ENCODE assay signal across 1 cellular context in the genomic region with DNA sequence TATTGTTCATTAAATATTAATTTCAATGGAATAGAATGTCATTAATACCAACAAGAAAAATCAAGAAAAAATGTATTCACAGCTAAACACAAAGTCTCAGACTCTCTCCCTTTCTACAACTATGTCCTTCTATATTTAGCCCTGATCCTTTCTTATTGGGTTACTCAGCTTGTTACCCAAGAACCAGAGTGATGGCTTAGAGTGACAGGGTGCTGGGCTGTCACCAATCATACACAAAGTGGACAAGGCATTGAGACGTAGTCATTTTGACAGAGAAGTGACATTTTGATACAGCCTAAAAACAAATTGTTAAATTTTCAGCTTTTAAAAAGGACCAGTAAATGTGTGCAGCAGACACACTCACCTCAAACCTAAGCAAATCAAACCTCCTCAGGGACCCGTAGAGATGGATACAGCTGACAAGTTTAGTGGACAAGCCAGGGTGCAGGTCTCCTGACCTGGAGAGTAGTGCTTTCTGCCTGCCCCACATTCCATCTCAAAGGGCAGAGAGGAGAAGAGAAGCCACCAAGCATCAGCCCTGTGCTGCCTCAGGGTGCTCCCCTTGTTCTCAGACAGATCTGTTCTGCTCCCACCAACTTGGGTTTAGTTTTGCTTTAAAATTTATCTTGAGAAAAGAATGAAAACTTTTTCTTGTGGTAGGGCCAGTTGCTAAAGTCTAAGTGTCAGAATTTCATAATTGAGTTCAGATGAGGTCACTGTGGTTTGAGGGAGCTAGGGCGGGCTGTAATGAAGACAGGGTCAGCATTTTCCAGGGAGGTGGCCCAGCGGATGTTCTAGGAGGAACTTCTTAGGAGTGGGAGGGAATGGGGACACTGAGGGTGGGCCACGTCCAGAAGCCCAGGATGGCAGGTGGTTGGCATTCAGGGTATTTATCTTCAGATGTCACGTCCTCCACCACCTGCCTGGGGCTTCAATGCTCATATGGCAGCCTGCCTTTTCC.
TF ChIP-seq lines count a peak whose summit lies in the region.

No MANE protein-coding gene starts in this region.

TF ChIP-seq in K562, 482 proteins besides CTCF, POLR2A, EP300 and RAD21 (continued from another document and continues in another):
- TF ChIP-seq, protein P1, sequence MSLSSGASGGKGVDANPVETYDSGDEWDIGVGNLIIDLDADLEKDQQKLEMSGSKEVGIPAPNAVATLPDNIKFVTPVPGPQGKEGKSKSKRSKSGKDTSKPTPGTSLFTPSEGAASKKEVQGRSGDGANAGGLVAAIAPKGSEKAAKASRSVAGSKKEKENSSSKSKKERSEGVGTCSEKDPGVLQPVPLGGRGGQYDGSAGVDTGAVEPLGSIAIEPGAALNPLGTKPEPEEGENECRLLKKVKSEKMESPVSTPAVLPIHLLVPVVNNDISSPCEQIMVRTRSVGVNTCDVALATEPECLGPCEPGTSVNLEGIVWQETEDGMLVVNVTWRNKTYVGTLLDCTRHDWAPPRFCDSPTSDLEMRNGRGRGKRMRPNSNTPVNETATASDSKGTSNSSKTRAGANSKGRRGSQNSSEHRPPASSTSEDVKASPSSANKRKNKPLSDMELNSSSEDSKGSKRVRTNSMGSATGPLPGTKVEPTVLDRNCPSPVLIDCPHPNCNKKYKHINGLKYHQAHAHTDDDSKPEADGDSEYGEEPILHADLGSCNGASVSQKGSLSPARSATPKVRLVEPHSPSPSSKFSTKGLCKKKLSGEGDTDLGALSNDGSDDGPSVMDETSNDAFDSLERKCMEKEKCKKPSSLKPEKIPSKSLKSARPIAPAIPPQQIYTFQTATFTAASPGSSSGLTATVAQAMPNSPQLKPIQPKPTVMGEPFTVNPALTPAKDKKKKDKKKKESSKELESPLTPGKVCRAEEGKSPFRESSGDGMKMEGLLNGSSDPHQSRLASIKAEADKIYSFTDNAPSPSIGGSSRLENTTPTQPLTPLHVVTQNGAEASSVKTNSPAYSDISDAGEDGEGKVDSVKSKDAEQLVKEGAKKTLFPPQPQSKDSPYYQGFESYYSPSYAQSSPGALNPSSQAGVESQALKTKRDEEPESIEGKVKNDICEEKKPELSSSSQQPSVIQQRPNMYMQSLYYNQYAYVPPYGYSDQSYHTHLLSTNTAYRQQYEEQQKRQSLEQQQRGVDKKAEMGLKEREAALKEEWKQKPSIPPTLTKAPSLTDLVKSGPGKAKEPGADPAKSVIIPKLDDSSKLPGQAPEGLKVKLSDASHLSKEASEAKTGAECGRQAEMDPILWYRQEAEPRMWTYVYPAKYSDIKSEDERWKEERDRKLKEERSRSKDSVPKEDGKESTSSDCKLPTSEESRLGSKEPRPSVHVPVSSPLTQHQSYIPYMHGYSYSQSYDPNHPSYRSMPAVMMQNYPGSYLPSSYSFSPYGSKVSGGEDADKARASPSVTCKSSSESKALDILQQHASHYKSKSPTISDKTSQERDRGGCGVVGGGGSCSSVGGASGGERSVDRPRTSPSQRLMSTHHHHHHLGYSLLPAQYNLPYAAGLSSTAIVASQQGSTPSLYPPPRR (CRISPR knock-in tag; IDR thresholded peaks at IDR 0.05; ENCODE audit: borderline replicate concordance) = no peak
- TF ChIP-seq, protein P2, sequence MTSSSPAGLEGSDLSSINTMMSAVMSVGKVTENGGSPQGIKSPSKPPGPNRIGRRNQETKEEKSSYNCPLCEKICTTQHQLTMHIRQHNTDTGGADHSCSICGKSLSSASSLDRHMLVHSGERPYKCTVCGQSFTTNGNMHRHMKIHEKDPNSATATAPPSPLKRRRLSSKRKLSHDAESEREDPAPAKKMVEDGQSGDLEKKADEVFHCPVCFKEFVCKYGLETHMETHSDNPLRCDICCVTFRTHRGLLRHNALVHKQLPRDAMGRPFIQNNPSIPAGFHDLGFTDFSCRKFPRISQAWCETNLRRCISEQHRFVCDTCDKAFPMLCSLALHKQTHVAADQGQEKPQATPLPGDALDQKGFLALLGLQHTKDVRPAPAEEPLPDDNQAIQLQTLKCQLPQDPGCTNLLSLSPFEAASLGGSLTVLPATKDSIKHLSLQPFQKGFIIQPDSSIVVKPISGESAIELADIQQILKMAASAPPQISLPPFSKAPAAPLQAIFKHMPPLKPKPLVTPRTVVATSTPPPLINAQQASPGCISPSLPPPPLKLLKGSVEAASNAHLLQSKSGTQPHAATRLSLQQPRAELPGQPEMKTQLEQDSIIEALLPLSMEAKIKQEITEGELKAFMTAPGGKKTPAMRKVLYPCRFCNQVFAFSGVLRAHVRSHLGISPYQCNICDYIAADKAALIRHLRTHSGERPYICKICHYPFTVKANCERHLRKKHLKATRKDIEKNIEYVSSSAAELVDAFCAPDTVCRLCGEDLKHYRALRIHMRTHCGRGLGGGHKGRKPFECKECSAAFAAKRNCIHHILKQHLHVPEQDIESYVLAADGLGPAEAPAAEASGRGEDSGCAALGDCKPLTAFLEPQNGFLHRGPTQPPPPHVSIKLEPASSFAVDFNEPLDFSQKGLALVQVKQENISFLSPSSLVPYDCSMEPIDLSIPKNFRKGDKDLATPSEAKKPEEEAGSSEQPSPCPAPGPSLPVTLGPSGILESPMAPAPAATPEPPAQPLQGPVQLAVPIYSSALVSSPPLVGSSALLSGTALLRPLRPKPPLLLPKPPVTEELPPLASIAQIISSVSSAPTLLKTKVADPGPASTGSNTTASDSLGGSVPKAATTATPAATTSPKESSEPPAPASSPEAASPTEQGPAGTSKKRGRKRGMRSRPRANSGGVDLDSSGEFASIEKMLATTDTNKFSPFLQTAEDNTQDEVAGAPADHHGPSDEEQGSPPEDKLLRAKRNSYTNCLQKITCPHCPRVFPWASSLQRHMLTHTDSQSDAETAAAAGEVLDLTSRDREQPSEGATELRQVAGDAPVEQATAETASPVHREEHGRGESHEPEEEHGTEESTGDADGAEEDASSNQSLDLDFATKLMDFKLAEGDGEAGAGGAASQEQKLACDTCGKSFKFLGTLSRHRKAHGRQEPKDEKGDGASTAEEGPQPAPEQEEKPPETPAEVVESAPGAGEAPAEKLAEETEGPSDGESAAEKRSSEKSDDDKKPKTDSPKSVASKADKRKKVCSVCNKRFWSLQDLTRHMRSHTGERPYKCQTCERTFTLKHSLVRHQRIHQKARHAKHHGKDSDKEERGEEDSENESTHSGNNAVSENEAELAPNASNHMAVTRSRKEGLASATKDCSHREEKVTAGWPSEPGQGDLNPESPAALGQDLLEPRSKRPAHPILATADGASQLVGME (CRISPR knock-in tag; IDR thresholded peaks at IDR 0.05) = no peak
- TF ChIP-seq POLR2H (tag; IDR thresholded peaks at IDR 0.05; ENCODE audit: low read depth) (no peak), ZNF436 (CRISPR knock-in tag; IDR thresholded peaks at IDR 0.05) (no peak), ARID3A (IDR thresholded peaks at IDR 0.05; ENCODE audit: borderline replicate concordance, low read depth, low read length) (no peak), ZNF699 (CRISPR knock-in tag; IDR thresholded peaks at IDR 0.05; ENCODE audit: insufficient replicate concordance) (no peak), BDP1 (IDR thresholded peaks at IDR 0.05; ENCODE audit: insufficient read depth, insufficient read length) (no peak), RBFOX2 (IDR thresholded peaks at IDR 0.05; ENCODE audit: low read depth, low read length) (no peak), POLR2G (IDR thresholded peaks at IDR 0.05; ENCODE audit: low read depth, low read length) (no peak), NR2C1 (IDR thresholded peaks at IDR 0.05) (no peak), NR2C1 (tag; IDR thresholded peaks at IDR 0.05) (peak; percentile 13; the same call in 1 of the 2 replicates), EGR1 (conservative IDR thresholded peaks at IDR 0.05) (no peak), GABPA (tag; conservative IDR thresholded peaks at IDR 0.05; ENCODE audit: low read depth) (0 out of 2 replicates have a peak, but pooled peaks have one; percentile 14), NCOA6 (IDR thresholded peaks at IDR 0.05) (no peak), CHCHD3 (CRISPR knock-in tag; IDR thresholded peaks at IDR 0.05) (no peak), ZNF551 (CRISPR knock-in tag; IDR thresholded peaks at IDR 0.05) (no peak), ZNF354B (CRISPR knock-in tag; IDR thresholded peaks at IDR 0.05) (no peak), SMARCB1 (IDR thresholded peaks at IDR 0.05; ENCODE audit: insufficient read length, low read depth) (no peak), CHD2 (IDR thresholded peaks at IDR 0.05; ENCODE audit: low read depth, low read length) (no peak), THRA (IDR thresholded peaks at IDR 0.05) (peak; percentile 57), MBD1 (CRISPR knock-in tag; IDR thresholded peaks at IDR 0.05) (no peak)
- TF ChIP-seq, protein P3, sequence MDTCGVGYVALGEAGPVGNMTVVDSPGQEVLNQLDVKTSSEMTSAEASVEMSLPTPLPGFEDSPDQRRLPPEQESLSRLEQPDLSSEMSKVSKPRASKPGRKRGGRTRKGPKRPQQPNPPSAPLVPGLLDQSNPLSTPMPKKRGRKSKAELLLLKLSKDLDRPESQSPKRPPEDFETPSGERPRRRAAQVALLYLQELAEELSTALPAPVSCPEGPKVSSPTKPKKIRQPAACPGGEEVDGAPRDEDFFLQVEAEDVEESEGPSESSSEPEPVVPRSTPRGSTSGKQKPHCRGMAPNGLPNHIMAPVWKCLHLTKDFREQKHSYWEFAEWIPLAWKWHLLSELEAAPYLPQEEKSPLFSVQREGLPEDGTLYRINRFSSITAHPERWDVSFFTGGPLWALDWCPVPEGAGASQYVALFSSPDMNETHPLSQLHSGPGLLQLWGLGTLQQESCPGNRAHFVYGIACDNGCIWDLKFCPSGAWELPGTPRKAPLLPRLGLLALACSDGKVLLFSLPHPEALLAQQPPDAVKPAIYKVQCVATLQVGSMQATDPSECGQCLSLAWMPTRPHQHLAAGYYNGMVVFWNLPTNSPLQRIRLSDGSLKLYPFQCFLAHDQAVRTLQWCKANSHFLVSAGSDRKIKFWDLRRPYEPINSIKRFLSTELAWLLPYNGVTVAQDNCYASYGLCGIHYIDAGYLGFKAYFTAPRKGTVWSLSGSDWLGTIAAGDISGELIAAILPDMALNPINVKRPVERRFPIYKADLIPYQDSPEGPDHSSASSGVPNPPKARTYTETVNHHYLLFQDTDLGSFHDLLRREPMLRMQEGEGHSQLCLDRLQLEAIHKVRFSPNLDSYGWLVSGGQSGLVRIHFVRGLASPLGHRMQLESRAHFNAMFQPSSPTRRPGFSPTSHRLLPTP (IDR thresholded peaks at IDR 0.05; ENCODE audit: borderline replicate concordance, extremely low read depth, insufficient read length) = no peak
- TF ChIP-seq, protein P4, sequence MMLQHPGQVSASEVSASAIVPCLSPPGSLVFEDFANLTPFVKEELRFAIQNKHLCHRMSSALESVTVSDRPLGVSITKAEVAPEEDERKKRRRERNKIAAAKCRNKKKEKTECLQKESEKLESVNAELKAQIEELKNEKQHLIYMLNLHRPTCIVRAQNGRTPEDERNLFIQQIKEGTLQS (IDR thresholded peaks at IDR 0.05) = peak; percentile 70; the same call in 1 of the 2 replicates
- TF ChIP-seq, protein P4 (CRISPR knock-in tag; conservative IDR thresholded peaks at IDR 0.05) = 0 out of 2 replicates have a peak, but pooled peaks have one; percentile 47
- TF ChIP-seq, protein P5, sequence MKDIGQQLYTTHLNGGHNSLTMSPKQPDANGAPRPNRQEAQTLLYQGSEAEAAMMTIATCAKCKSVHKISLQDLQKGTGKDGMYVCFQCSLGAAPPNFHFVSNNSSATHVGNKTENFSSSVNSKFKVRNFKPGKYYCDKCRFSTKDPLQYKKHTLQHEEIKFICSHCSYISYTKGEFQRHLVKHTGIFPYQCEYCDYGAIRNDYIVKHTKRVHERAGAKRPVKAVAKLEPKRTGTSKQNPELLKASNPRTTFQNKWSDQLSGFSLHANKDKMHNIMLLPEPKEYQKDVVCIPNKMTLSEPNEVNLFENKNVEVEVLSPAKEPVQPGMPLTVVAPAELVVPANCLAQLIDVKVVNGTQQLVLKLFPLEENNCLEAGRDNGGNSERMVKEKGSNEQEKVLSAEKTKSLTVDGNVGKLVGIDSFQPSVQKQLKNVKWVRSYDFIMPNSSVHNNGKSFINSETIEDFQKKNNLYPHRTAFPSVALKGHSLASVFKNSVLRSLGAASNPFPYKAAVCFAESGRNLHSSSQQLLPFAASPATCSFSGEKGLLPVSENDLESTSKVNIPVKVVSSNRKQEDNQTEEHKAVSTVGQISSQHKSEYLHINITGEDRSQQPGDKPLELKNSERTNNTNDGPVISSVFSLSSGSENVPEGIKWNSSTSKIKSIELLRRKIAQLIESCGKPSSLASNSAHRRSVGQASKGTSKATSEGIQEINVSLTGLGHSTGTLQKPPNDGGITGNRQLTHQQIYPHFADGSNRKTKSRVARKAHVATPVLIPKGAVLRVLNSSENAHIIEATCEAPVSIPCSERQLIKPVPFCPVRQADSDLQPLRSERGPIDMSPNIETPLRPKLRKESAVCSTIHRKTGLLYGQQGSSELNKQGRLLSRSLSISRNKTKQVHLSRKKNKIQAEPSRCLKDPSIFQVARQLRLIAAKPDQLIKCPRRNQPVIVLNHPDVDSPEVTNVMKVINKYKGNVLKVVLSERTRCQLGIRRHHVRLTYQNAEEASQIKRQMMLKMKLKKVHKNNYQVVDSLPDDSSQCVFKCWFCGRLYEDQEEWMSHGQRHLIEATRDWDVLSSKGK (CRISPR knock-in tag; IDR thresholded peaks at IDR 0.05) = no peak
